In genomic region chr18:79704631-79705030, GRCh38 we compare ENCODE assay signal across 34 cellular contexts.
"Had no signal": no experiment of that assay in that cellular context is flagged by ENCODE, and none has a peak within 500 bp of the region (broad histone marks: within the 10 kb centered on the region; RNA-seq: fewer than 3 reads in every experiment).

No MANE protein-coding gene starts in this region.

- DNase-seq: Karpas-422, Kasumi-1, MG63, MM.1S, MV-4-11, NCI-H1048, NCI-H1092, NCI-H1092 treated with DMSO at 0.1 percent for 48 hours, NCI-H1105, NCI-H1105 treated with DMSO at 0.1 percent for 48 hours, NCI-H1417, NCI-H1417 treated with DMSO at 0.1 percent for 48 hours, NCI-H1436, NCI-H1436 treated with DMSO at 0.1 percent for 48 hours, NCI-H146, NCI-H1694, NCI-H1694 treated with DMSO at 0.1 percent for 48 hours, NCI-H187, NCI-H187 treated with DMSO at 0.1 percent for 48 hours, NCI-H1930, NCI-H2029, NCI-H2029 treated with DMSO at 0.1 percent for 48 hours, NCI-H2081, NCI-H2081 treated with DMSO at 0.1 percent for 48 hours, NCI-H2107, NCI-H2171, NCI-H2171 treated with DMSO at 0.1 percent for 48 hours, NCI-H2227 treated with DMSO at 0.1 percent for 48 hours, NCI-H226, NCI-H345, NCI-H446, NCI-H446 treated with DMSO at 0.1 percent for 48 hours, NCI-H510A had no signal

- H3K9ac ChIP-seq: KMS-11 had no signal

- H3K36me3 ChIP-seq: MG63 had no signal

- H3K27me3 ChIP-seq: MG63 had no signal

- H3K9me3 ChIP-seq: MG63 had no signal

- H3K4me3 ChIP-seq: MG63 had no signal

- H3K4me2 ChIP-seq: KMS-11 had no signal

- H3K27ac ChIP-seq: KMS-11 had no signal
